ENCODE assay signal across 19 cellular contexts in the genomic region with DNA sequence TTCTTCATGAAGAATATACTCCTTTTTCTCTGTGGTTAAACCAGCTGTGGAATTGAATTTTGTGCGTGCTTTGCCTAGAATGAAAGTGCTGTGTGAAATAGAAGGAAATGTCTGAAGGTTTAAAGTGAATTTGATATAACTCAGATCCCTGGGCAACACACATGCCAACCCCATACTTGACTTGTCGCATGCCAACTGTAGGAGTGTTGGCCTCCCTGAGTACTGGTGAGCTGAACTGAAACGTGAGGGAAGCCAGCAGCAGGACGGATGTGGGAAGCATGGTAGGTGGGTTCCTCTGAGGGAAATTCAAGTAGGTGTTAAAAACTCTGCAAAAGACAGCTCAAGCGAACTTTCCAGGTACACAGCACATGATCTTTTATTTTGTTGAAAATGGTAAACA. TPM values are rescaled to one million over a fixed set of nuclear protein-coding genes. Genes with fewer than 3 reads are reported as not detected.
DNase-seq lines count a peak whose midpoint lies in the region; ATAC-seq and TF ChIP-seq lines count a peak whose summit lies in the region.
"Had no signal": no experiment of that assay in that cellular context is flagged by ENCODE, and none has a peak within 500 bp of the region (broad histone marks: within the 10 kb centered on the region; RNA-seq: fewer than 3 reads in every experiment).

No MANE protein-coding gene starts in this region.

- H3K4me1 ChIP-seq in right cardiac atrium (ENCODE audit: control insufficient read depth, insufficient read depth, low read length) (peaks cover 3% of the 10 kb centered on the region), OCI-LY1 (ENCODE audit: insufficient read depth, low read length, severe bottlenecking) (peaks cover 55% of the 10 kb centered on the region)
- H3K4me1 ChIP-seq: A549 had no signal

- H3K9me3 ChIP-seq in right cardiac atrium (ENCODE audit: control insufficient read depth, low read length): no peaks in the 10 kb centered on the region
- no peaks in the 10 kb centered on the region for H3K9me3 ChIP-seq in OCI-LY1 (ENCODE audit: low read length)
- H3K9me3 ChIP-seq: A549, HAP-1 had no signal

- H3K4me3 ChIP-seq in right cardiac atrium (ENCODE audit: low read length) (no peak overlapping the region), OCI-LY1 (ENCODE audit: low read depth, low read length, poor library complexity, severe bottlenecking) (no peak overlapping the region)
- H3K4me3 ChIP-seq: A549, GM23338, HAP-1 had no signal

- no peak overlapping the region for H2AFZ ChIP-seq in OCI-LY1 (ENCODE audit: low read length)
- H2AFZ ChIP-seq: GM23338 had no signal

- no peak overlapping the region for H3K9ac ChIP-seq in OCI-LY1 (ENCODE audit: low read length)

- H3K36me3 ChIP-seq in OCI-LY1 (ENCODE audit: insufficient read depth, low read length): peaks cover 50% of the 10 kb centered on the region

- TF ChIP-seq CTCF in OCI-LY1 (IDR thresholded peaks at IDR 0.05; ENCODE audit: low read length): no peak

- no peak for DNase-seq in Right ventricle myocardium superior
- DNase-seq in right cardiac atrium: no peak
- DNase-seq in left ventricle myocardium superior: no peak
- no peak for DNase-seq in NCI-H1436 treated with DMSO at 0.1 percent for 48 hours (lab: John Stamatoyannopoulos, UW)
- DNase-seq: 8988T; ACHN; C1 segment of cervical spinal cord; Calu3; CD4-positive, alpha-beta memory T cell; COR-L47; DMS53; DMS79 treated with DMSO at 0.1 percent for 48 hours; GF-D8 had no signal

- no peaks in the 10 kb centered on the region for H4K20me1 ChIP-seq in OCI-LY1 (ENCODE audit: insufficient read depth, low read length)

- peak overlapping the region; percentile 25; the same call in 1 of the 2 replicates for H3K4me2 ChIP-seq in OCI-LY1 (ENCODE audit: low read length)
- H3K4me2 ChIP-seq: A549, GM23338 had no signal

- WGBS in right cardiac atrium: 71% methylated on average over 5 of the region's 5 CpGs

- intact Hi-C loops in Right ventricle myocardium superior (cut with DNase I): no loop called here
- intact Hi-C loops in right cardiac atrium (cut with DNase I): no loop called here
- intact Hi-C loops in left ventricle myocardium superior (cut with micrococcal nuclease): loop anchor here (10.0 kb wide), 1 partner anchor 46 kb away; no protein-coding TSS in a partner anchor

- H3K27ac ChIP-seq in right cardiac atrium (ENCODE audit: low read length) (no peak overlapping the region), OCI-LY1 (ENCODE audit: low read depth, low read length, poor library complexity, severe bottlenecking) (peak overlapping the region; percentile 55), temporal lobe (ENCODE audit: low read depth, low read length) (peak overlapping the region; percentile 38)
- H3K27ac ChIP-seq: A549 had no signal

- H3K27me3 ChIP-seq in right cardiac atrium (ENCODE audit: control insufficient read depth, insufficient read depth): no peaks in the 10 kb centered on the region
- no peaks in the 10 kb centered on the region for H3K27me3 ChIP-seq in OCI-LY1 (ENCODE audit: insufficient read depth, low read length)

- H3K79me2 ChIP-seq in OCI-LY1 (ENCODE audit: insufficient read depth, low read length): no peaks in the 10 kb centered on the region

- no peaks in the 10 kb centered on the region for H3F3A ChIP-seq in OCI-LY1 (ENCODE audit: insufficient read depth, low read length)

- peak; percentile 58 for ATAC-seq in Right ventricle myocardium superior (ENCODE audit: poor library complexity)
- ATAC-seq in right cardiac atrium: no peak
- peak; percentile 39 for ATAC-seq in left ventricle myocardium superior
- no peak for ATAC-seq in GM18858 (IDR thresholded peaks at IDR 0.05; ENCODE audit: unreplicated experiment)
- ATAC-seq: A549, GM23338 had no signal

- no peaks in the 10 kb centered on the region for H3K9me2 ChIP-seq in OCI-LY1 (ENCODE audit: low read depth, low read length)

RNA-seq across cellular contexts. Expression of a gene that starts 14.7 kb away (rescaled TPM):
- total RNA-seq in Right ventricle myocardium superior (25.1 TPM), right cardiac atrium (10 to 100 TPM in 3 of 4 donors, 1 to 10 TPM in 1; 9.2 to 24.4 (median 22.9) TPM), left ventricle myocardium superior (26.3 TPM), temporal lobe (21.6 TPM)
- 13.0 TPM for polyA plus RNA-seq in right cardiac atrium

Comparison
In these comparisons a context has a peak if more than half of its experiments do, and no peak if none do; other contexts are left out.
1. ATAC-seq: peak in Right ventricle myocardium superior (single experiment) and left ventricle myocardium superior (single experiment); none in right cardiac atrium (0 of 2) and GM18858 (single experiment).